11 cellular contexts compared by ENCODE assay signal in genomic region chr12:113097716-113098427, GRCh38. TPM values are rescaled to one million over a fixed set of nuclear protein-coding genes. Genes with fewer than 3 reads are reported as not detected.
DNase-seq lines count a peak whose midpoint lies in the region; ATAC-seq and TF ChIP-seq lines count a peak whose summit lies in the region.
"Had no signal": no experiment of that assay in that cellular context is flagged by ENCODE, and none has a peak within 500 bp of the region (broad histone marks: within the 10 kb centered on the region; RNA-seq: fewer than 3 reads in every experiment).

No MANE protein-coding gene starts in this region.

- intact Hi-C loops in spleen (cut with DNase I; ENCODE audit: low total_unique reads) = loop anchor here (2.0 to 10.0 kb wide), 2 partner anchors 49 to 57 kb away; no protein-coding TSS in a partner anchor

- H3K36me3 ChIP-seq in endodermal cell (ENCODE audit: control insufficient read depth, insufficient read depth, low read length) = no peaks in the 10 kb centered on the region
- H3K36me3 ChIP-seq in neural cell (ENCODE audit: insufficient read depth, low read length) = peaks cover 6% of the 10 kb centered on the region
- peaks cover 0 to 43% (median 19%) of the 10 kb centered on the region in 6 donors for H3K36me3 ChIP-seq in spleen
- H3K36me3 ChIP-seq: upper lobe of left lung had no signal

- TF ChIP-seq RAD21 in neural cell (conservative IDR thresholded peaks at IDR 0.05) = no peak

- H3K9me3 Mint-ChIP-seq in endodermal cell (no peaks in the 10 kb centered on the region), mesothelial cell of epicardium (no peaks in the 10 kb centered on the region)
- H3K9me3 Mint-ChIP-seq: neural crest cell had no signal

- no peaks in the 10 kb centered on the region for H3K79me2 ChIP-seq in neural cell (replicated peaks; ENCODE audit: insufficient read depth, low read length)

- 70 to 86% methylated on average over 4 to 14 of the region's 14 CpGs for WGBS in endodermal cell (ENCODE audit: insufficient coverage in 1 of 2, insufficient read length in 1 of 2), 2 experiments
- WGBS in spleen, 5 donors = 57 to 68% (median 62%) methylated on average over 14 of the region's 14 CpGs

- H3K27ac ChIP-seq in endodermal cell (ENCODE audit: low read depth, low read length) (no peak overlapping the region), neural cell (ENCODE audit: low read length) (peak overlapping the region; percentile 56), spleen (peak overlapping the region in 4 of 8 donors; percentile 3 to 39 (median 20))
- H3K27ac ChIP-seq: upper lobe of left lung had no signal

- H3K4me3 ChIP-seq in endodermal cell (ENCODE audit: low read length) = no peak overlapping the region
- peak overlapping the region; percentile 13 for H3K4me3 ChIP-seq in neural cell (ENCODE audit: low read length)
- no peak overlapping the region for H3K4me3 ChIP-seq in spleen
- H3K4me3 ChIP-seq: upper lobe of left lung had no signal

- DNase-seq in DMS153 treated with DMSO at 0.1 percent for 48 hours (lab: John Stamatoyannopoulos, UW; ENCODE audit: unreplicated experiment) (peak; percentile 79), NCI-H446 treated with DMSO at 0.1 percent for 48 hours (lab: John Stamatoyannopoulos, UW) (peak; percentile 16), endodermal cell (peak; percentile 87), mesothelial cell of epicardium (ENCODE audit: low spot score in 2 of 2, unreplicated experiment in 2 of 2) (no peak), spleen (no peak), OCI-M2 (lab: John Stamatoyannopoulos, UW; ENCODE audit: unreplicated experiment) (no peak)

- H4K20me1 ChIP-seq in neural cell (ENCODE audit: insufficient read depth) = no peaks in the 10 kb centered on the region

- H3K27ac Mint-ChIP-seq in endodermal cell (no peak overlapping the region), mesothelial cell of epicardium (no peak overlapping the region)
- H3K27ac Mint-ChIP-seq: activated naive CD8-positive, alpha-beta T cell had no signal

- TF ChIP-seq POLR2A in spleen (IDR thresholded peaks at IDR 0.05) = no peak

- no peak overlapping the region for H3K4me2 ChIP-seq in neural cell (ENCODE audit: low read length)

- no peak overlapping the region for H3K9ac ChIP-seq in endodermal cell (ENCODE audit: extremely low read depth, low read length, poor library complexity, severe bottlenecking)
- peak overlapping the region; percentile 41 for H3K9ac ChIP-seq in neural cell (ENCODE audit: low read length)

- H2AFZ ChIP-seq in neural cell (ENCODE audit: low read depth, low read length) = no peak overlapping the region

- TF ChIP-seq EP300 in neural cell (conservative IDR thresholded peaks at IDR 0.05; ENCODE audit: poor library complexity, severe bottlenecking) = no peak

- H3K4me1 ChIP-seq in endodermal cell (ENCODE audit: control insufficient read depth, insufficient read depth, low read length) (no peaks in the 10 kb centered on the region), spleen (peaks cover 6 to 62% (median 25%) of the 10 kb centered on the region in 6 donors)

- no peak for ATAC-seq in GM21786 (IDR thresholded peaks at IDR 0.05; ENCODE audit: unreplicated experiment)

- H3K36me3 Mint-ChIP-seq in endodermal cell (ENCODE audit: low read depth) (no peaks in the 10 kb centered on the region), mesothelial cell of epicardium (no peaks in the 10 kb centered on the region)
- H3K36me3 Mint-ChIP-seq: activated naive CD8-positive, alpha-beta T cell had no signal

- H3F3A ChIP-seq in neural cell (ENCODE audit: insufficient read depth, low read length, poor library complexity, severe bottlenecking) = no peaks in the 10 kb centered on the region

- H3K27me3 ChIP-seq in endodermal cell (ENCODE audit: control insufficient read depth, insufficient read depth, low read length, poor library complexity, severe bottlenecking) (peaks cover 1% of the 10 kb centered on the region), neural cell (ENCODE audit: insufficient read depth, low read depth, low read length) (no peaks in the 10 kb centered on the region), spleen (replicated peaks in 1 of 7) (peaks cover 0 to 11% (median 0%) of the 10 kb centered on the region in 7 donors)

- H3K9me3 ChIP-seq in endodermal cell (ENCODE audit: control insufficient read depth, low read length) (no peaks in the 10 kb centered on the region), neural cell (ENCODE audit: low read length) (no peaks in the 10 kb centered on the region), spleen (no peaks in the 10 kb centered on the region)
- H3K9me3 ChIP-seq: upper lobe of left lung had no signal

- no peak overlapping the region for H3K4me3 Mint-ChIP-seq in endodermal cell
- no peak overlapping the region for H3K4me3 Mint-ChIP-seq in mesothelial cell of epicardium
- H3K4me3 Mint-ChIP-seq: activated naive CD8-positive, alpha-beta T cell; neural crest cell had no signal

- TF ChIP-seq CTCF in endodermal cell (conservative IDR thresholded peaks at IDR 0.05) = no peak
- TF ChIP-seq CTCF in neural cell (IDR thresholded peaks at IDR 0.05; ENCODE audit: poor library complexity, severe bottlenecking) = no peak
- no peak for TF ChIP-seq CTCF in mesothelial cell of epicardium (IDR thresholded peaks at IDR 0.05; ENCODE audit: unreplicated experiment)
- TF ChIP-seq CTCF in spleen (IDR thresholded peaks at IDR 0.05 in 8 of 11, conservative IDR thresholded peaks at IDR 0.05 in 3 of 11) = no peak

- H3K9me2 ChIP-seq in neural cell (ENCODE audit: insufficient read depth, low read length) = no peaks in the 10 kb centered on the region

- H3K4me1 Mint-ChIP-seq in endodermal cell (peaks cover 3% of the 10 kb centered on the region), mesothelial cell of epicardium (peaks cover 2% of the 10 kb centered on the region)

- H3K27me3 Mint-ChIP-seq in endodermal cell (ENCODE audit: insufficient read depth) = peaks cover 9% of the 10 kb centered on the region
- H3K27me3 Mint-ChIP-seq in mesothelial cell of epicardium (ENCODE audit: low read depth) = peaks cover 24% of the 10 kb centered on the region
- H3K27me3 Mint-ChIP-seq: activated naive CD8-positive, alpha-beta T cell had no signal

TF ChIP-seq in neural cell, 6 proteins besides CTCF, POLR2A, EP300 and RAD21:
- TF ChIP-seq MXI1 (conservative IDR thresholded peaks at IDR 0.05; ENCODE audit: poor library complexity, severe bottlenecking) (no peak), EZH2 (IDR thresholded peaks at IDR 0.05; ENCODE audit: borderline replicate concordance, insufficient read depth, low read length, poor library complexity, severe bottlenecking) (no peak), POLR2AphosphoS5 (IDR thresholded peaks at IDR 0.05) (peak; percentile 20), TAF1 (IDR thresholded peaks at IDR 0.05; ENCODE audit: low read depth) (no peak)

RNA-seq across cellular contexts. Expression of gene RASAL1, which starts 37.7 kb away (rescaled TPM):
- total RNA-seq in endodermal cell (1 to 10 TPM in 1 of 2 donors, under 1 TPM in 1; 0.77 to 1.4 TPM), mesothelial cell of epicardium (0.61 to 1.2 TPM (median 0.65 TPM) in 3 replicates), spleen (1 to 10 TPM in 1 of 7 donors, under 1 TPM in 4, not detected in 2; 0.13 to 1.7 (median 0.57) TPM)
- polyA plus RNA-seq in endodermal cell (2013, experiment 1 of 2) = 0.50 TPM
- 0.25 TPM for polyA plus RNA-seq in endodermal cell (2013, experiment 2 of 2)
- polyA plus RNA-seq in neural cell (0.14 and 0.15 TPM in 2 replicates), spleen (1 to 10 TPM in 1 of 3 donors, under 1 TPM in 2; 0.58 to 1.1 (median 0.91) TPM)
- polyA minus RNA-seq in neural cell = not detected in 2 replicates
- total RNA-seq: neural crest cell had no signal

RNA-seq across cellular contexts. Expression of gene DTX1, which starts 41.3 kb away (rescaled TPM):
- total RNA-seq in endodermal cell = 1 to 10 TPM; 3.3 to 4.9 TPM
- polyA plus RNA-seq in endodermal cell (2013, experiment 1 of 2) = 12.4 TPM
- polyA plus RNA-seq in endodermal cell (2013, experiment 2 of 2) = 8.3 TPM
- 30.7 and 42.8 TPM in 2 replicates for polyA plus RNA-seq in neural cell
- 51.7 and 57.5 TPM in 2 replicates for polyA minus RNA-seq in neural cell
- total RNA-seq in mesothelial cell of epicardium = 1.2 to 1.6 TPM (median 1.4 TPM) in 3 replicates
- 100 to 1,000 TPM in 2 of 7 donors, 10 to 100 TPM in 5; 54.6 to 141 (median 76.1) TPM for total RNA-seq in spleen
- 100 to 1,000 TPM in 1 of 3 donors, 10 to 100 TPM in 2; 53.4 to 102 (median 96.7) TPM for polyA plus RNA-seq in spleen

RNA-seq across cellular contexts. Expression of gene CFAP73, which starts 51.7 kb away (rescaled TPM):
- not detected for total RNA-seq in endodermal cell
- polyA plus RNA-seq in endodermal cell (2013, experiment 1 of 2) = not detected
- not detected for polyA plus RNA-seq in endodermal cell (2013, experiment 2 of 2)
- polyA plus RNA-seq in neural cell = not detected in 2 replicates
- polyA minus RNA-seq in neural cell = not detected in 2 replicates
- not detected in 3 replicates for total RNA-seq in mesothelial cell of epicardium
- total RNA-seq in spleen = not detected
- polyA plus RNA-seq in spleen = under 1 TPM; 0.64 to 0.71 (median 0.70) TPM
- total RNA-seq: neural crest cell had no signal

Comparison
In these comparisons a context has a peak if more than half of its experiments do, and no peak if none do; other contexts are left out.
1. DNase-seq: peak in DMS153 treated with DMSO at 0.1 percent for 48 hours (single experiment), NCI-H446 treated with DMSO at 0.1 percent for 48 hours (single experiment) and endodermal cell (single experiment); none in mesothelial cell of epicardium (0 of 2), spleen (single experiment) and OCI-M2 (single experiment).
2. RNA of gene DTX1, which starts 41.3 kb away (total RNA-seq): 54.6 to 141 TPM in spleen; 3.3 to 4.9 TPM in endodermal cell and 1.2 to 1.6 TPM in mesothelial cell of epicardium; every median in the first group is over 4 times any median in the second.